Comparison of ENCODE assay signal across 14 cellular contexts in genomic region chr5:107373511-107374263, GRCh38.
DNase-seq lines count a peak whose midpoint lies in the region; ATAC-seq, FAIRE-seq and TF ChIP-seq lines count a peak whose summit lies in the region.
"Had no signal": no experiment of that assay in that cellular context is flagged by ENCODE, and none has a peak within 500 bp of the region (broad histone marks: within the 10 kb centered on the region; RNA-seq: fewer than 3 reads in every experiment).

No MANE protein-coding gene starts in this region.

- H3K36me3 ChIP-seq in GM23248 (ENCODE audit: low read depth), result no peaks in the 10 kb centered on the region
- H3K36me3 ChIP-seq: stomach had no signal

- TF ChIP-seq CTCF in neural crest cell (conservative IDR thresholded peaks at IDR 0.05), result no peak

- H3K9me2 ChIP-seq in GM23248 (ENCODE audit: insufficient read depth), result no peaks in the 10 kb centered on the region

- in situ Hi-C loops in GM23248 (cut with MboI), result no loop called here

- peaks cover 4% of the 10 kb centered on the region for H3K36me3 Mint-ChIP-seq in neural crest cell (ENCODE audit: low read depth)

- no peaks in the 10 kb centered on the region for H3K4me1 ChIP-seq in GM23248 (ENCODE audit: insufficient read depth)
- H3K4me1 ChIP-seq: stomach had no signal

- peak; percentile 48 for FAIRE-seq in GM19239 (lab: Jason Lieb, UNC)
- FAIRE-seq: RCC 7860 had no signal

- no peak overlapping the region for H3K4me3 Mint-ChIP-seq in neural crest cell

- ATAC-seq in HG02571 (IDR thresholded peaks at IDR 0.05; ENCODE audit: unreplicated experiment) (peak; percentile 61), HG03442 (IDR thresholded peaks at IDR 0.05; ENCODE audit: unreplicated experiment) (peak; percentile 84)

- no peaks in the 10 kb centered on the region for H3K27me3 Mint-ChIP-seq in neural crest cell (ENCODE audit: low read depth)

- H3K9me3 ChIP-seq in GM23248 (ENCODE audit: low read depth), result no peaks in the 10 kb centered on the region
- H3K9me3 ChIP-seq: stomach had no signal

- H3K4me1 Mint-ChIP-seq in neural crest cell, result peaks cover 39% of the 10 kb centered on the region

- DNase-seq in GM19239 (ENCODE audit: insufficient read length, low spot score), result no peak
- DNase-seq in neural crest cell (ENCODE audit: low read depth, low spot score), result no peak
- DNase-seq in occipital lobe (lab: John Stamatoyannopoulos, UW), result no peak
- DNase-seq in activated naive CD4-positive, alpha-beta T cell treated with Interleukin-2 at 50 U/mL for 16 hours, result no peak
- DNase-seq in activated CD4-positive, alpha-beta T cell treated with anti-CD3 and anti-CD28 coated beads for 4 hours, result no peak
- no peak for DNase-seq in GM23248
- DNase-seq: activated T-cell treated with anti-CD3 and anti-CD28 coated beads for 4 hours, DMS 273 treated with DMSO at 0.1 percent for 48 hours, NCI-H146, stomach had no signal

- H2AFZ ChIP-seq in GM23248, result no peak overlapping the region

- H3K9me3 Mint-ChIP-seq in neural crest cell, result no peaks in the 10 kb centered on the region

- no peaks in the 10 kb centered on the region for H3K79me2 ChIP-seq in GM23248 (ENCODE audit: insufficient read depth)

- H3K9ac ChIP-seq in GM23248, result no peak overlapping the region

- WGBS in GM23248 (ENCODE audit: low coverage in 1 of 2, low lambda C conversion rate in 2 of 2, missing lambda C conversion rate in 2 of 2), 2 experiments, result 47 to 53% methylated on average over 9 of the region's 9 CpGs

- no peak overlapping the region for H3K4me3 ChIP-seq in GM23248
- H3K4me3 ChIP-seq: stomach had no signal

- no peaks in the 10 kb centered on the region for H4K20me1 ChIP-seq in GM23248 (ENCODE audit: insufficient read depth)

- peak overlapping the region; percentile 48 for H3K27ac Mint-ChIP-seq in neural crest cell (ENCODE audit: unreplicated experiment)

- H3K27me3 ChIP-seq in GM23248 (replicated peaks; ENCODE audit: insufficient read depth), result peaks cover 36% of the 10 kb centered on the region; the same call in 1 of the 2 replicates
- H3K27me3 ChIP-seq: stomach had no signal

- H3K27ac ChIP-seq in GM23248, result no peak overlapping the region
- H3K27ac ChIP-seq: epithelial cell of prostate, stomach had no signal

- no peak overlapping the region for H3K4me2 ChIP-seq in GM23248 (ENCODE audit: unreplicated experiment)

- no peaks in the 10 kb centered on the region for H3F3A ChIP-seq in GM23248 (ENCODE audit: insufficient read depth)
